Comparison of ENCODE assay signal across 10 cellular contexts in the genomic region with DNA sequence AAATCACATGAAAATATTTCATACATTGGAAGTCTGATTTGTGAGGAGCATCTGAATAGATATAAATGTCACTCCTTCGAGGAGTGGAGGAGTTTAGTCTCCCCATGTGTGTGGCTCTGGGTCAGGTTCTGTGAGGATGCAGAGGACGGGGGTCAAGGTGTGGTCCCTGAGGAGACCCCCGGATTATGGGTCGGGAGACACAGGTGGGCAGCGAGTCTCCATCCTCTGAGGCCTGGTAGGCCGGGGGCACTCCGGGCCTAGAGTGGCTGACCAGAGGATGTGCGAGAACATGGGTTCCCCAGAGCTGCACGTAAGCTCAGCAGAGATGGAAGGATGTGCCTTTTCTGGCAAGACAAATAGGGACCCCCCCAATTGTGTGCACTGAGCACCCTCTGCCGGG.
"Had no signal": no experiment of that assay in that cellular context is flagged by ENCODE, and none has a peak within 500 bp of the region (broad histone marks: within the 10 kb centered on the region; RNA-seq: fewer than 3 reads in every experiment).

No MANE protein-coding gene starts in this region.

- H3K27ac ChIP-seq: HL-60, KMS-11 had no signal

- ATAC-seq: GM23338 had no signal

- H3K9ac ChIP-seq: KMS-11 had no signal

- FAIRE-seq: H1, H54, HTR-8/SVneo had no signal

- H2AFZ ChIP-seq: GM23338 had no signal

- H3K4me2 ChIP-seq: GM23338, KMS-11 had no signal

- H3K4me3 ChIP-seq: GM23338 had no signal

- DNase-seq: H9, HCEC 1CT, IMR-90, KBM-7 had no signal
